27 cellular contexts compared by ENCODE assay signal in the genomic region with DNA sequence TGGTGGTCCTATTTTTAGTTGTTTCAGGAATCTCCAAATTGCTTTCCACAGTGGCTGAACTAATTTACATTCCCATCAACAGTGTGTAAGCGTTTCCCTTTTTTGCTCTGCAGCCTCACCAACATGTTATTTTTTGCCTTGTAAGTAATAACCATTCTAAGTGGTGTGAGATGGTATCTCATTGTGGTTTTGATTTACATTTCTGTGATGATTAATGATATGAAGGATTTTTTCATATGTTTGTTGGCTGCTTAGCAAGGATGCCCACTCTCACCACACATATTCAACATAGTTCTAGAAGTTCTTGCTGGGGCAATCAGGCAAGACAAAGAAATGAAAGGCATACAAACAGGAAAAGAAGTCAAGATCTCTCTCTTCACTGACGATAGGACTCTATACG.
"Had no signal": no experiment of that assay in that cellular context is flagged by ENCODE, and none has a peak within 500 bp of the region (broad histone marks: within the 10 kb centered on the region; RNA-seq: fewer than 3 reads in every experiment).

No MANE protein-coding gene starts in this region.

- H3K79me2 ChIP-seq: hepatocyte had no signal

- FAIRE-seq: colon, kidney, small intestine had no signal

- H3K4me3 ChIP-seq: gastrocnemius medialis, hepatocyte, lung, mucosa of descending colon, neural progenitor cell, psoas muscle, suprapubic skin, thyroid gland had no signal

- H3K9me3 ChIP-seq: gastrocnemius medialis, mucosa of descending colon, suprapubic skin, thyroid gland had no signal

- ATAC-seq: esophagus mucosa; gastrocnemius medialis; left lobe of liver; mucosa of descending colon; naive thymus-derived CD4-positive, alpha-beta T cell; psoas muscle; right cardiac atrium; stimulated activated naive CD8-positive, alpha-beta T cell treated with anti-CD3 and anti-CD28 coated beads, Interleukin-15, amount 100 ng/mL, for 72 hours had no signal

- H3K4me1 ChIP-seq: gastrocnemius medialis, neural progenitor cell, psoas muscle, suprapubic skin, thyroid gland had no signal

- H3K36me3 ChIP-seq: gastrocnemius medialis, suprapubic skin, thyroid gland had no signal

- H3K27ac ChIP-seq: epithelial cell of prostate, gastrocnemius medialis, hepatocyte, neural progenitor cell, psoas muscle, suprapubic skin, thyroid gland had no signal

- H3K27me3 ChIP-seq: gastrocnemius medialis, hepatocyte, neural progenitor cell, suprapubic skin, thyroid gland had no signal

- H3K4me2 ChIP-seq: hepatocyte, neural progenitor cell had no signal

- DNase-seq: effector CD8-positive, alpha-beta T cell; endodermal cell; foreskin fibroblast; gastrocnemius medialis; head of caudate nucleus; kidney; mesenchymal stem cell; mucosa of descending colon; naive thymus-derived CD4-positive, alpha-beta T cell; posterior cingulate gyrus; psoas muscle; right cardiac atrium; small intestine; stimulated activated CD4-positive, alpha-beta T cell treated with anti-CD3 and anti-CD28 coated beads, Interleukin-15, amount 100 ng/mL, for 24 hours; stimulated activated CD4-positive, alpha-beta T cell treated with anti-CD3 and anti-CD28 coated beads, Interleukin-2, amount 100 ng/mL, for 48 hours; stimulated activated naive CD4-positive, alpha-beta T cell; stimulated activated naive CD8-positive, alpha-beta T cell treated with anti-CD3 and anti-CD28 coated beads, Interleukin-15, amount 100 ng/mL, for 72 hours; thyroid gland; trophoblast cell had no signal

- H3K9ac ChIP-seq: neural progenitor cell had no signal

- H2AFZ ChIP-seq: hepatocyte, neural progenitor cell had no signal
